In genomic region chr3:53668872-53669271, GRCh38 we compare ENCODE assay signal across 12 cellular contexts.
DNase-seq lines count a peak whose midpoint lies in the region; ATAC-seq and TF ChIP-seq lines count a peak whose summit lies in the region.
"Had no signal": no experiment of that assay in that cellular context is flagged by ENCODE, and none has a peak within 500 bp of the region (broad histone marks: within the 10 kb centered on the region; RNA-seq: fewer than 3 reads in every experiment).

No MANE protein-coding gene starts in this region.

- DNase-seq in AG08396 (ENCODE audit: low spot score) (peak; percentile 23), RPMI8226 (peak; percentile 48), foreskin fibroblast (peak in 1 of 2 donors; percentile 18), anterior cingulate cortex (lab: John Stamatoyannopoulos, UW) (no peak)
- no peak for DNase-seq in central memory CD4-positive, alpha-beta T cell
- no peak for DNase-seq in activated CD4-positive, alpha-beta T cell treated with anti-CD3 and anti-CD28 coated beads, Interleukin-2, amount 50 U/mL, for 48 hours
- DNase-seq: activated CD4-positive, CD25-positive, alpha-beta regulatory T cell treated with anti-CD3 and anti-CD28 coated beads, Interleukin-2, amount 50 U/mL, for 72 hours; EL; stimulated activated CD4-positive, alpha-beta T cell treated with anti-CD3 and anti-CD28 coated beads, Interleukin-2, amount 100 ng/mL, for 48 hours had no signal

- no peak for ATAC-seq in HG03432 (IDR thresholded peaks at IDR 0.05; ENCODE audit: unreplicated experiment)

- no peak overlapping the region for H3K4me3 ChIP-seq in foreskin fibroblast (ENCODE audit: low read depth in 1 of 2, low read length in 2 of 2)
- H3K4me3 ChIP-seq: thoracic aorta had no signal

- TF ChIP-seq CTCF in GM12874 (IDR thresholded peaks at IDR 0.05; ENCODE audit: insufficient read depth, low read depth, low read length): peak; percentile 39; the same call in 1 of the 2 replicates
- peak; percentile 44 for TF ChIP-seq CTCF in foreskin fibroblast (IDR thresholded peaks at IDR 0.05; ENCODE audit: low read depth, low read length)

Comparison
In these comparisons a context has a peak if more than half of its experiments do, and no peak if none do; other contexts are left out.
1. DNase-seq: peak in AG08396 (single experiment) and RPMI8226 (single experiment); none in central memory CD4-positive, alpha-beta T cell (single experiment), anterior cingulate cortex (0 of 58) and activated CD4-positive, alpha-beta T cell treated with anti-CD3 and anti-CD28 coated beads, Interleukin-2, amount 50 U/mL, for 48 hours (0 of 2).